ENCODE assay signal across 2 cellular contexts in the genomic region with DNA sequence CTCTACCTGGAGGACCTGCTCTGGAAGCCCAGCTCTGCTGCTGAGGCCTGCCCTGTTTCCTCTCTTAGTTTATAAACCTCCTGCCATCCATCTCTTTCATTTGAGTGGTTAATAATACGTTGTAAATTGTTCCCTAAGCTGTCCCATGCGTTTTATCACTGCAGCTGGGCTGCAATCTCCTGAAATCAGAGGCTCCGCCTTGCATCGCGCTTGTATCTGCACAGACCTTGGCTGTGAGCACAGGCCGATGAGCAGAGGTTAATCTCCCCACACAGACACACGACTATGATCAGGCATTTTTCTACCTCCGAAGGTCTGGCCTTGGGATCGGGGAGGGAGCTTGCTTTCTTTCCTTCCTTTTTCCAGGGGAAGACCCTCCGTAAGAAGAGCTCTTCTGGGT.
TF ChIP-seq lines count a peak whose summit lies in the region.

No MANE protein-coding gene starts in this region.

TF ChIP-seq in GM23338, 12 proteins besides CTCF, POLR2A, EP300 and RAD21 (continued from another document):
- TF ChIP-seq, protein P1, sequence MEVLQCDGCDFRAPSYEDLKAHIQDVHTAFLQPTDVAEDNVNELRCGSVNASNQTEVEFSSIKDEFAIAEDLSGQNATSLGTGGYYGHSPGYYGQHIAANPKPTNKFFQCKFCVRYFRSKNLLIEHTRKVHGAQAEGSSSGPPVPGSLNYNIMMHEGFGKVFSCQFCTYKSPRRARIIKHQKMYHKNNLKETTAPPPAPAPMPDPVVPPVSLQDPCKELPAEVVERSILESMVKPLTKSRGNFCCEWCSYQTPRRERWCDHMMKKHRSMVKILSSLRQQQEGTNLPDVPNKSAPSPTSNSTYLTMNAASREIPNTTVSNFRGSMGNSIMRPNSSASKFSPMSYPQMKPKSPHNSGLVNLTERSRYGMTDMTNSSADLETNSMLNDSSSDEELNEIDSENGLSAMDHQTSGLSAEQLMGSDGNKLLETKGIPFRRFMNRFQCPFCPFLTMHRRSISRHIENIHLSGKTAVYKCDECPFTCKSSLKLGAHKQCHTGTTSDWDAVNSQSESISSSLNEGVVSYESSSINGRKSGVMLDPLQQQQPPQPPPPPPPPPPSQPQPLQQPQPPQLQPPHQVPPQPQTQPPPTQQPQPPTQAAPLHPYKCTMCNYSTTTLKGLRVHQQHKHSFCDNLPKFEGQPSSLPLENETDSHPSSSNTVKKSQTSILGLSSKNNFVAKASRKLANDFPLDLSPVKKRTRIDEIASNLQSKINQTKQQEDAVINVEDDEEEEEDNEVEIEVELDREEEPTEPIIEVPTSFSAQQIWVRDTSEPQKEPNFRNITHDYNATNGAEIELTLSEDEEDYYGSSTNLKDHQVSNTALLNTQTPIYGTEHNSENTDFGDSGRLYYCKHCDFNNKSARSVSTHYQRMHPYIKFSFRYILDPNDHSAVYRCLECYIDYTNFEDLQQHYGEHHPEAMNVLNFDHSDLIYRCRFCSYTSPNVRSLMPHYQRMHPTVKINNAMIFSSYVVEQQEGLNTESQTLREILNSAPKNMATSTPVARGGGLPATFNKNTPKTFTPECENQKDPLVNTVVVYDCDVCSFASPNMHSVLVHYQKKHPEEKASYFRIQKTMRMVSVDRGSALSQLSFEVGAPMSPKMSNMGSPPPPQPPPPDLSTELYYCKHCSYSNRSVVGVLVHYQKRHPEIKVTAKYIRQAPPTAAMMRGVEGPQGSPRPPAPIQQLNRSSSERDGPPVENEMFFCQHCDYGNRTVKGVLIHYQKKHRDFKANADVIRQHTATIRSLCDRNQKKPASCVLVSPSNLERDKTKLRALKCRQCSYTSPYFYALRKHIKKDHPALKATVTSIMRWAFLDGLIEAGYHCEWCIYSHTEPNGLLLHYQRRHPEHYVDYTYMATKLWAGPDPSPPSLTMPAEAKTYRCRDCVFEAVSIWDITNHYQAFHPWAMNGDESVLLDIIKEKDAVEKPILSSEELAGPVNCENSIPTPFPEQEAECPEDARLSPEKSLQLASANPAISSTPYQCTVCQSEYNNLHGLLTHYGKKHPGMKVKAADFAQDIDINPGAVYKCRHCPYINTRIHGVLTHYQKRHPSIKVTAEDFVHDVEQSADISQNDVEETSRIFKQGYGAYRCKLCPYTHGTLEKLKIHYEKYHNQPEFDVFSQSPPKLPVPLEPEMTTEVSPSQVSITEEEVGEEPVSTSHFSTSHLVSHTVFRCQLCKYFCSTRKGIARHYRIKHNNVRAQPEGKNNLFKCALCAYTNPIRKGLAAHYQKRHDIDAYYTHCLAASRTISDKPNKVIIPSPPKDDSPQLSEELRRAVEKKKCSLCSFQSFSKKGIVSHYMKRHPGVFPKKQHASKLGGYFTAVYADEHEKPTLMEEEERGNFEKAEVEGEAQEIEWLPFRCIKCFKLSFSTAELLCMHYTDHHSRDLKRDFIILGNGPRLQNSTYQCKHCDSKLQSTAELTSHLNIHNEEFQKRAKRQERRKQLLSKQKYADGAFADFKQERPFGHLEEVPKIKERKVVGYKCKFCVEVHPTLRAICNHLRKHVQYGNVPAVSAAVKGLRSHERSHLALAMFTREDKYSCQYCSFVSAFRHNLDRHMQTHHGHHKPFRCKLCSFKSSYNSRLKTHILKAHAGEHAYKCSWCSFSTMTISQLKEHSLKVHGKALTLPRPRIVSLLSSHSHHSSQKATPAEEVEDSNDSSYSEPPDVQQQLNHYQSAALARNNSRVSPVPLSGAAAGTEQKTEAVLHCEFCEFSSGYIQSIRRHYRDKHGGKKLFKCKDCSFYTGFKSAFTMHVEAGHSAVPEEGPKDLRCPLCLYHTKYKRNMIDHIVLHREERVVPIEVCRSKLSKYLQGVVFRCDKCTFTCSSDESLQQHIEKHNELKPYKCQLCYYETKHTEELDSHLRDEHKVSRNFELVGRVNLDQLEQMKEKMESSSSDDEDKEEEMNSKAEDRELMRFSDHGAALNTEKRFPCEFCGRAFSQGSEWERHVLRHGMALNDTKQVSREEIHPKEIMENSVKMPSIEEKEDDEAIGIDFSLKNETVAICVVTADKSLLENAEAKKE (CRISPR knock-in tag; IDR thresholded peaks at IDR 0.05) = no peak
- TF ChIP-seq EZH2 (IDR thresholded peaks at IDR 0.05; ENCODE audit: low read depth, unreplicated experiment) = no peak

TF ChIP-seq in K562, 482 proteins besides CTCF, POLR2A, EP300 and RAD21 (continued from another document):
- TF ChIP-seq, protein P2, sequence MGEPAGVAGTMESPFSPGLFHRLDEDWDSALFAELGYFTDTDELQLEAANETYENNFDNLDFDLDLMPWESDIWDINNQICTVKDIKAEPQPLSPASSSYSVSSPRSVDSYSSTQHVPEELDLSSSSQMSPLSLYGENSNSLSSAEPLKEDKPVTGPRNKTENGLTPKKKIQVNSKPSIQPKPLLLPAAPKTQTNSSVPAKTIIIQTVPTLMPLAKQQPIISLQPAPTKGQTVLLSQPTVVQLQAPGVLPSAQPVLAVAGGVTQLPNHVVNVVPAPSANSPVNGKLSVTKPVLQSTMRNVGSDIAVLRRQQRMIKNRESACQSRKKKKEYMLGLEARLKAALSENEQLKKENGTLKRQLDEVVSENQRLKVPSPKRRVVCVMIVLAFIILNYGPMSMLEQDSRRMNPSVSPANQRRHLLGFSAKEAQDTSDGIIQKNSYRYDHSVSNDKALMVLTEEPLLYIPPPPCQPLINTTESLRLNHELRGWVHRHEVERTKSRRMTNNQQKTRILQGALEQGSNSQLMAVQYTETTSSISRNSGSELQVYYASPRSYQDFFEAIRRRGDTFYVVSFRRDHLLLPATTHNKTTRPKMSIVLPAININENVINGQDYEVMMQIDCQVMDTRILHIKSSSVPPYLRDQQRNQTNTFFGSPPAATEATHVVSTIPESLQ (CRISPR knock-in tag; IDR thresholded peaks at IDR 0.05) = no peak
- TF ChIP-seq CBFA2T2 (conservative IDR thresholded peaks at IDR 0.05) = peak; percentile 62
- TF ChIP-seq NFE2 (IDR thresholded peaks at IDR 0.05; ENCODE audit: low read depth) = peak; percentile 53
- no peak for TF ChIP-seq NRF1 (conservative IDR thresholded peaks at IDR 0.05 in 1 of 2, IDR thresholded peaks at IDR 0.05 in 1 of 2)
- no peak for TF ChIP-seq CBX8 (IDR thresholded peaks at IDR 0.05; ENCODE audit: borderline replicate concordance, extremely low read depth, low read depth, low read length, poor library complexity, severe bottlenecking)
- no peak for TF ChIP-seq ZNF696 (CRISPR knock-in tag; conservative IDR thresholded peaks at IDR 0.05)
- no peak for TF ChIP-seq CTBP1 (IDR thresholded peaks at IDR 0.05; ENCODE audit: borderline replicate concordance)
- TF ChIP-seq ZNF785 (CRISPR knock-in tag; IDR thresholded peaks at IDR 0.05) = no peak
- no peak for TF ChIP-seq ZNF780A (CRISPR knock-in tag; IDR thresholded peaks at IDR 0.05)
- TF ChIP-seq, protein P3, sequence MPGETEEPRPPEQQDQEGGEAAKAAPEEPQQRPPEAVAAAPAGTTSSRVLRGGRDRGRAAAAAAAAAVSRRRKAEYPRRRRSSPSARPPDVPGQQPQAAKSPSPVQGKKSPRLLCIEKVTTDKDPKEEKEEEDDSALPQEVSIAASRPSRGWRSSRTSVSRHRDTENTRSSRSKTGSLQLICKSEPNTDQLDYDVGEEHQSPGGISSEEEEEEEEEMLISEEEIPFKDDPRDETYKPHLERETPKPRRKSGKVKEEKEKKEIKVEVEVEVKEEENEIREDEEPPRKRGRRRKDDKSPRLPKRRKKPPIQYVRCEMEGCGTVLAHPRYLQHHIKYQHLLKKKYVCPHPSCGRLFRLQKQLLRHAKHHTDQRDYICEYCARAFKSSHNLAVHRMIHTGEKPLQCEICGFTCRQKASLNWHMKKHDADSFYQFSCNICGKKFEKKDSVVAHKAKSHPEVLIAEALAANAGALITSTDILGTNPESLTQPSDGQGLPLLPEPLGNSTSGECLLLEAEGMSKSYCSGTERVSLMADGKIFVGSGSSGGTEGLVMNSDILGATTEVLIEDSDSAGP (CRISPR knock-in tag; IDR thresholded peaks at IDR 0.05) = no peak
- TF ChIP-seq U2AF2 (optimal IDR thresholded peaks at IDR 0.05; ENCODE audit: low read depth, low read length) = no peak
- no peak for TF ChIP-seq ELF4 (CRISPR knock-in tag; IDR thresholded peaks at IDR 0.05)
- peak; percentile 74 for TF ChIP-seq CBFA2T3 (IDR thresholded peaks at IDR 0.05)
- no peak for TF ChIP-seq CCNT2 (IDR thresholded peaks at IDR 0.05; ENCODE audit: borderline replicate concordance, extremely low read depth, insufficient read length, low read depth, low read length)
- peak; percentile 66 for TF ChIP-seq CXXC5 (CRISPR knock-in tag; IDR thresholded peaks at IDR 0.05)
- TF ChIP-seq, protein P4, sequence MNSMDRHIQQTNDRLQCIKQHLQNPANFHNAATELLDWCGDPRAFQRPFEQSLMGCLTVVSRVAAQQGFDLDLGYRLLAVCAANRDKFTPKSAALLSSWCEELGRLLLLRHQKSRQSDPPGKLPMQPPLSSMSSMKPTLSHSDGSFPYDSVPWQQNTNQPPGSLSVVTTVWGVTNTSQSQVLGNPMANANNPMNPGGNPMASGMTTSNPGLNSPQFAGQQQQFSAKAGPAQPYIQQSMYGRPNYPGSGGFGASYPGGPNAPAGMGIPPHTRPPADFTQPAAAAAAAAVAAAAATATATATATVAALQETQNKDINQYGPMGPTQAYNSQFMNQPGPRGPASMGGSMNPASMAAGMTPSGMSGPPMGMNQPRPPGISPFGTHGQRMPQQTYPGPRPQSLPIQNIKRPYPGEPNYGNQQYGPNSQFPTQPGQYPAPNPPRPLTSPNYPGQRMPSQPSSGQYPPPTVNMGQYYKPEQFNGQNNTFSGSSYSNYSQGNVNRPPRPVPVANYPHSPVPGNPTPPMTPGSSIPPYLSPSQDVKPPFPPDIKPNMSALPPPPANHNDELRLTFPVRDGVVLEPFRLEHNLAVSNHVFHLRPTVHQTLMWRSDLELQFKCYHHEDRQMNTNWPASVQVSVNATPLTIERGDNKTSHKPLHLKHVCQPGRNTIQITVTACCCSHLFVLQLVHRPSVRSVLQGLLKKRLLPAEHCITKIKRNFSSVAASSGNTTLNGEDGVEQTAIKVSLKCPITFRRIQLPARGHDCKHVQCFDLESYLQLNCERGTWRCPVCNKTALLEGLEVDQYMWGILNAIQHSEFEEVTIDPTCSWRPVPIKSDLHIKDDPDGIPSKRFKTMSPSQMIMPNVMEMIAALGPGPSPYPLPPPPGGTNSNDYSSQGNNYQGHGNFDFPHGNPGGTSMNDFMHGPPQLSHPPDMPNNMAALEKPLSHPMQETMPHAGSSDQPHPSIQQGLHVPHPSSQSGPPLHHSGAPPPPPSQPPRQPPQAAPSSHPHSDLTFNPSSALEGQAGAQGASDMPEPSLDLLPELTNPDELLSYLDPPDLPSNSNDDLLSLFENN (IDR thresholded peaks at IDR 0.05; ENCODE audit: low read depth in 2 of 2, low read length in 2 of 2) = no peak
- TF ChIP-seq, protein P5, sequence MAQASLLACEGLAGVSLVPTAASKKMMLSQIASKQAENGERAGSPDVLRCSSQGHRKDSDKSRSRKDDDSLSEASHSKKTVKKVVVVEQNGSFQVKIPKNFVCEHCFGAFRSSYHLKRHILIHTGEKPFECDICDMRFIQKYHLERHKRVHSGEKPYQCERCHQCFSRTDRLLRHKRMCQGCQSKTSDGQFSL (CRISPR knock-in tag; IDR thresholded peaks at IDR 0.05) = no peak
- TF ChIP-seq, protein P5 (tag; IDR thresholded peaks at IDR 0.05) = no peak
- TF ChIP-seq MAFG (tag; conservative IDR thresholded peaks at IDR 0.05) = peak; percentile 38; the same call in 1 of the 2 replicates
